In genomic region chr16:49754495-49755290, GRCh38 we compare ENCODE assay signal across 9 cellular contexts.
DNase-seq lines count a peak whose midpoint lies in the region; ATAC-seq and TF ChIP-seq lines count a peak whose summit lies in the region.
"Had no signal": no experiment of that assay in that cellular context is flagged by ENCODE, and none has a peak within 500 bp of the region (broad histone marks: within the 10 kb centered on the region; RNA-seq: fewer than 3 reads in every experiment).

No MANE protein-coding gene starts in this region.

- H3K4me1 ChIP-seq in muscle layer of colon (ENCODE audit: insufficient read depth, low read length), result peaks cover 6% of the 10 kb centered on the region
- no peaks in the 10 kb centered on the region for H3K4me1 ChIP-seq in uterus

- peaks cover 12% of the 10 kb centered on the region for H3K4me1 Mint-ChIP-seq in activated naive CD8-positive, alpha-beta T cell (ENCODE audit: low read depth)
- peaks cover 10% of the 10 kb centered on the region for H3K4me1 Mint-ChIP-seq in activated naive CD8-positive, alpha-beta T cell treated with anti-CD3 and anti-CD28 coated beads for 36 hours

- DNase-seq in activated naive CD8-positive, alpha-beta T cell treated with anti-CD3 and anti-CD28 coated beads for 36 hours, result no peak
- DNase-seq in epithelial cell of proximal tubule (ENCODE audit: low read depth) (no peak), uterus (no peak), T-helper 1 cell (no peak)
- DNase-seq: DMS79 had no signal

- TF ChIP-seq CTCF in epithelial cell of proximal tubule (conservative IDR thresholded peaks at IDR 0.05; ENCODE audit: low read depth, low read length), result no peak
- TF ChIP-seq CTCF in uterus (IDR thresholded peaks at IDR 0.05), result no peak

- ATAC-seq in HG03439 (IDR thresholded peaks at IDR 0.05; ENCODE audit: unreplicated experiment) (no peak), GM18520 (IDR thresholded peaks at IDR 0.05; ENCODE audit: unreplicated experiment) (no peak)

- H3K9me3 ChIP-seq in muscle layer of colon (ENCODE audit: low read length), result no peaks in the 10 kb centered on the region
- H3K9me3 ChIP-seq in uterus, result no peaks in the 10 kb centered on the region

- no peak for TF ChIP-seq POLR2A in uterus (IDR thresholded peaks at IDR 0.05)

- H3K27me3 ChIP-seq in muscle layer of colon (ENCODE audit: control insufficient read depth in 1 of 2, insufficient read depth in 2 of 2, low read length in 2 of 2) (no peaks in the 10 kb centered on the region), uterus (no peaks in the 10 kb centered on the region)

- peak overlapping the region; percentile 60 for H3K4me3 ChIP-seq in epithelial cell of proximal tubule (ENCODE audit: low read depth, low read length)
- H3K4me3 ChIP-seq in muscle layer of colon (ENCODE audit: low read depth in 1 of 2, low read length in 2 of 2), result peak overlapping the region; percentile 30 to 32
- H3K4me3 ChIP-seq in uterus, result peak overlapping the region; percentile 26 to 33

- H3K4me3 Mint-ChIP-seq in activated naive CD8-positive, alpha-beta T cell, result peak overlapping the region; percentile 11
- no peak overlapping the region for H3K4me3 Mint-ChIP-seq in activated naive CD8-positive, alpha-beta T cell treated with anti-CD3 and anti-CD28 coated beads for 36 hours

- intact Hi-C loops in uterus (cut with DNase I; ENCODE audit: low total_unique reads), result no loop called here

- no peaks in the 10 kb centered on the region for H3K36me3 ChIP-seq in muscle layer of colon (ENCODE audit: insufficient read depth, low read length)
- H3K36me3 ChIP-seq in uterus, result no peaks in the 10 kb centered on the region

- H3K27me3 Mint-ChIP-seq in activated naive CD8-positive, alpha-beta T cell, result peaks cover 23% of the 10 kb centered on the region
- H3K27me3 Mint-ChIP-seq in activated naive CD8-positive, alpha-beta T cell treated with anti-CD3 and anti-CD28 coated beads for 36 hours, result peaks cover 53% of the 10 kb centered on the region

- no peaks in the 10 kb centered on the region for H3K9me3 Mint-ChIP-seq in activated naive CD8-positive, alpha-beta T cell (ENCODE audit: low read depth)
- H3K9me3 Mint-ChIP-seq in activated naive CD8-positive, alpha-beta T cell treated with anti-CD3 and anti-CD28 coated beads for 36 hours, result no peaks in the 10 kb centered on the region

- no peaks in the 10 kb centered on the region for H3K36me3 Mint-ChIP-seq in activated naive CD8-positive, alpha-beta T cell
- H3K36me3 Mint-ChIP-seq in activated naive CD8-positive, alpha-beta T cell treated with anti-CD3 and anti-CD28 coated beads for 36 hours, result no peaks in the 10 kb centered on the region

- H3K27ac ChIP-seq in muscle layer of colon (ENCODE audit: low read depth, low read length), result peak overlapping the region; percentile 48
- peak overlapping the region; percentile 61 to 66 for H3K27ac ChIP-seq in uterus

- H3K9ac ChIP-seq in muscle layer of colon (ENCODE audit: low read length), result no peak overlapping the region

- no peak overlapping the region for H3K27ac Mint-ChIP-seq in activated naive CD8-positive, alpha-beta T cell
- no peak overlapping the region for H3K27ac Mint-ChIP-seq in activated naive CD8-positive, alpha-beta T cell treated with anti-CD3 and anti-CD28 coated beads for 36 hours
